Comparison of ENCODE assay signal across 9 cellular contexts in genomic region chr6:29553268-29554057, GRCh38. TPM values are rescaled to one million over a fixed set of nuclear protein-coding genes. Genes with fewer than 3 reads are reported as not detected.
DNase-seq lines count a peak whose midpoint lies in the region; ATAC-seq and TF ChIP-seq lines count a peak whose summit lies in the region.
"Had no signal": no experiment of that assay in that cellular context is flagged by ENCODE, and none has a peak within 500 bp of the region (broad histone marks: within the 10 kb centered on the region; RNA-seq: fewer than 3 reads in every experiment).

No MANE protein-coding gene starts in this region.

- H3K4me3 Mint-ChIP-seq in T-cell, result peak overlapping the region; percentile 60 to 84 (median 74)
- peak overlapping the region; percentile 90 for H3K4me3 Mint-ChIP-seq in memory B cell

- H3K9me3 Mint-ChIP-seq in T-cell (no peaks in the 10 kb centered on the region), memory B cell (no peaks in the 10 kb centered on the region)

- TF ChIP-seq POLR2A in GM18526 (IDR thresholded peaks at IDR 0.05; ENCODE audit: extremely low read depth, insufficient read length) (peak; percentile 10), testis (IDR thresholded peaks at IDR 0.05) (no peak)

- H3K27me3 ChIP-seq in ectodermal cell (ENCODE audit: control insufficient read depth, insufficient read depth, low read length, poor library complexity, severe bottlenecking) (peaks cover 67% of the 10 kb centered on the region), testis (no peaks in the 10 kb centered on the region)

- H3K4me1 Mint-ChIP-seq in T-cell (peaks cover 13 to 15% (median 14%) of the 10 kb centered on the region in 3 donors), memory B cell (peaks cover 7% of the 10 kb centered on the region)

- peak; percentile 63 to 85 (median 73) for ATAC-seq in T-cell (replicated peaks in 1 of 4)
- peak; percentile 63 for ATAC-seq in memory B cell (ENCODE audit: low read depth)
- no peak for ATAC-seq in HG03457 (IDR thresholded peaks at IDR 0.05; ENCODE audit: unreplicated experiment)

- H3K36me3 ChIP-seq in ectodermal cell (ENCODE audit: control insufficient read depth, insufficient read depth, low read length) (no peaks in the 10 kb centered on the region), testis (ENCODE audit: low read depth, missing control alignments) (no peaks in the 10 kb centered on the region)
- H3K36me3 ChIP-seq: neutrophil had no signal

- POLR2A ChIA-PET in T-cell (lab: Charles Lee), result no interaction called here

- H3K4me1 ChIP-seq in ectodermal cell (ENCODE audit: control insufficient read depth, insufficient read depth, low read length), result no peaks in the 10 kb centered on the region
- peaks cover 11% of the 10 kb centered on the region for H3K4me1 ChIP-seq in testis

- H3K36me3 Mint-ChIP-seq in T-cell (no peaks in the 10 kb centered on the region), memory B cell (no peaks in the 10 kb centered on the region)

- H3K4me3 ChIP-seq in ectodermal cell (ENCODE audit: insufficient read depth, low read depth, low read length), result peak overlapping the region; percentile 35
- H3K4me3 ChIP-seq in testis, result peak overlapping the region; percentile 4 to 54

- intact Hi-C loops in testis (cut with DNase I; ENCODE audit: low total_unique reads), result no loop called here

- 4% methylated on average over 83 of the region's 83 CpGs for WGBS in ectodermal cell, 2 experiments
- 0 to 2% methylated on average over 21 to 61 of the region's 83 CpGs for WGBS in testis, 2 donors

- H3K27me3 Mint-ChIP-seq in T-cell, result peaks cover 55 to 63% of the 10 kb centered on the region in 2 donors
- H3K27me3 Mint-ChIP-seq in memory B cell, result peaks cover 29% of the 10 kb centered on the region

- peak overlapping the region; percentile 10 to 87 for H3K27ac Mint-ChIP-seq in T-cell
- no peak overlapping the region for H3K27ac Mint-ChIP-seq in memory B cell

- H3K9me3 ChIP-seq in ectodermal cell (ENCODE audit: control insufficient read depth, low read length) (no peaks in the 10 kb centered on the region), testis (no peaks in the 10 kb centered on the region)
- H3K9me3 ChIP-seq: neutrophil had no signal

- CTCF ChIA-PET in T-cell (lab: Charles Lee), result interaction anchor here in 1 of 2 donors (1.0 kb wide), 1 partner anchor 99 kb away, joined by 3 read pairs; no protein-coding TSS in a partner anchor

- no peak overlapping the region for H3K27ac ChIP-seq in ectodermal cell (ENCODE audit: insufficient read depth, low read depth, low read length, poor library complexity, severe bottlenecking)
- no peak overlapping the region for H3K27ac ChIP-seq in testis
- H3K27ac ChIP-seq: neutrophil had no signal

- DNase-seq in T-cell (peak in 10 of 34 experiments; percentile 6 to 32 (median 14)), memory B cell (ENCODE audit: low spot score in 2 of 2) (peak; percentile 18 to 43), testis (peak; percentile 55), NCI-H82 (lab: John Stamatoyannopoulos, UW) (no peak), NCI-H1092 (lab: John Stamatoyannopoulos, UW) (no peak)

- no peak for TF ChIP-seq CTCF in testis (IDR thresholded peaks at IDR 0.05)

RNA-seq across cellular contexts. Expression of gene UBD, which starts 6.1 kb away (rescaled TPM):
- total RNA-seq in T-cell (under 1 TPM in 1 of 5 donors, not detected in 4; 0.32 TPM), testis (under 1 TPM in 1 of 2 donors, not detected in 1; 0.25 TPM)
- not detected for polyA plus RNA-seq in ectodermal cell (2013, experiment 1 of 4)
- polyA plus RNA-seq in ectodermal cell (2013, experiment 2 of 4), result not detected
- not detected for polyA plus RNA-seq in ectodermal cell (2013, experiment 3 of 4)
- 0.20 TPM for polyA plus RNA-seq in ectodermal cell (2013, experiment 4 of 4)
- 8.0 TPM for polyA plus RNA-seq in testis (ENCODE audit: insufficient read depth, low read depth, low replicate concordance)

RNA-seq across cellular contexts. Expression of gene OR2H2, which starts 31.5 kb away (rescaled TPM):
- total RNA-seq in T-cell (not detected), testis (under 1 TPM; 0.25 to 0.63 TPM)
- polyA plus RNA-seq in ectodermal cell (2013, experiment 1 of 4), result not detected
- polyA plus RNA-seq in ectodermal cell (2013, experiment 2 of 4), result not detected
- not detected for polyA plus RNA-seq in ectodermal cell (2013, experiment 3 of 4)
- polyA plus RNA-seq in ectodermal cell (2013, experiment 4 of 4), result not detected
- 3.7 TPM for polyA plus RNA-seq in testis (ENCODE audit: insufficient read depth, low read depth, low replicate concordance)

Comparison
In these comparisons a context has a peak if more than half of its experiments do, and no peak if none do; other contexts are left out.
1. DNase-seq: peak in memory B cell (2 of 2) and testis (single experiment); none in NCI-H82 (single experiment) and NCI-H1092 (single experiment).